ENCODE assay signal across 14 cellular contexts in genomic region chr6:506508-506907, GRCh38.
DNase-seq lines count a peak whose midpoint lies in the region; ATAC-seq and TF ChIP-seq lines count a peak whose summit lies in the region.
"Had no signal": no experiment of that assay in that cellular context is flagged by ENCODE, and none has a peak within 500 bp of the region (broad histone marks: within the 10 kb centered on the region; RNA-seq: fewer than 3 reads in every experiment).

No MANE protein-coding gene starts in this region.

- POLR2A ChIA-PET in A673 (lab: Charles Lee; ENCODE audit: low non-redundant PET): no interaction called here
- POLR2A ChIA-PET in PC-9 (lab: Charles Lee; ENCODE audit: unreplicated experiment): no interaction called here

- no peak for TF ChIP-seq CTCF in A673 (conservative IDR thresholded peaks at IDR 0.05; ENCODE audit: low read depth, low read length)
- TF ChIP-seq CTCF in PC-9 (conservative IDR thresholded peaks at IDR 0.05): no peak

- H3K4me3 ChIP-seq in A673 (ENCODE audit: low read depth, low read length, poor library complexity, severe bottlenecking) (no peak overlapping the region), PC-9 (no peak overlapping the region)
- H3K4me3 ChIP-seq: heart right ventricle, Peyer's patch had no signal

- ATAC-seq in GM18502 (IDR thresholded peaks at IDR 0.05; ENCODE audit: poor library complexity, unreplicated experiment) (peak; percentile 46), HG03354 (IDR thresholded peaks at IDR 0.05; ENCODE audit: poor library complexity, severe bottlenecking, unreplicated experiment) (no peak), HG02763 (IDR thresholded peaks at IDR 0.05; ENCODE audit: unreplicated experiment) (no peak)
- ATAC-seq in activated T-cell treated with anti-CD3 and anti-CD28 coated beads, Interleukin-2, amount 50 U/mL, for 4 hours: peak; percentile 57 to 63
- ATAC-seq: heart right ventricle had no signal

- H3K4me3 Mint-ChIP-seq in activated T-cell treated with anti-CD3 and anti-CD28 coated beads, Interleukin-2, amount 50 U/mL, for 4 hours: peak overlapping the region; percentile 62
- H3K4me3 Mint-ChIP-seq: nephron had no signal

- H3K9me2 ChIP-seq in PC-9 (ENCODE audit: insufficient read depth): no peaks in the 10 kb centered on the region

- H3K4me1 ChIP-seq in A673 (ENCODE audit: insufficient read depth, low read length, poor library complexity, severe bottlenecking) (peaks cover 7% of the 10 kb centered on the region), PC-9 (replicated peaks; ENCODE audit: insufficient read depth) (no peaks in the 10 kb centered on the region)

- no peaks in the 10 kb centered on the region for H3K27me3 Mint-ChIP-seq in activated T-cell treated with anti-CD3 and anti-CD28 coated beads, Interleukin-2, amount 50 U/mL, for 4 hours (ENCODE audit: low read depth)

- H3K4me1 Mint-ChIP-seq in activated T-cell treated with anti-CD3 and anti-CD28 coated beads, Interleukin-2, amount 50 U/mL, for 4 hours (ENCODE audit: low read depth): peaks cover 98% of the 10 kb centered on the region

- no peak overlapping the region for H3K4me2 ChIP-seq in PC-9

- intact Hi-C loops in A673 (cut with micrococcal nuclease; ENCODE audit: unreplicated experiment): no loop called here
- intact Hi-C loops in PC-9 (cut with micrococcal nuclease; ENCODE audit: unreplicated experiment): no loop called here

- no peak overlapping the region for H3K27ac ChIP-seq in A673 (ENCODE audit: low read depth, low read length, poor library complexity, severe bottlenecking)
- H3K27ac ChIP-seq in PC-9: no peak overlapping the region
- H3K27ac ChIP-seq: heart right ventricle, Peyer's patch had no signal

- no peaks in the 10 kb centered on the region for H3F3A ChIP-seq in PC-9 (ENCODE audit: insufficient read depth, low read depth)

- DNase-seq in A673 (ENCODE audit: low spot score): peak; percentile 8
- DNase-seq in activated T-cell treated with anti-CD3 and anti-CD28 coated beads, Interleukin-2, amount 50 U/mL, for 4 hours: peak; percentile 58
- DNase-seq in stimulated activated CD4-positive, alpha-beta T cell treated with anti-CD3 and anti-CD28 coated beads, Interleukin-15, amount 100 ng/mL, for 24 hours: peak; percentile 77
- DNase-seq in PC-9: no peak
- no peak for DNase-seq in central memory CD4-positive, alpha-beta T cell
- DNase-seq: EL, heart right ventricle, NCI-H1092, NCI-H510A, Peyer's patch had no signal

- no peaks in the 10 kb centered on the region for H3K79me2 ChIP-seq in PC-9 (ENCODE audit: low read depth)

- no peaks in the 10 kb centered on the region for H4K20me1 ChIP-seq in PC-9 (ENCODE audit: insufficient read depth)

- no peaks in the 10 kb centered on the region for H3K36me3 ChIP-seq in A673 (ENCODE audit: insufficient read depth, low read length, poor library complexity, severe bottlenecking)
- H3K36me3 ChIP-seq in PC-9 (ENCODE audit: low read depth): no peaks in the 10 kb centered on the region
- H3K36me3 ChIP-seq: Peyer's patch had no signal

- no peak overlapping the region for H2AFZ ChIP-seq in PC-9

- no peaks in the 10 kb centered on the region for H3K9me3 ChIP-seq in A673 (ENCODE audit: low read depth, low read length, poor library complexity, severe bottlenecking)
- no peaks in the 10 kb centered on the region for H3K9me3 ChIP-seq in PC-9 (ENCODE audit: insufficient read depth, low read depth)
- H3K9me3 ChIP-seq: heart right ventricle, Peyer's patch had no signal

- BruUV-seq in A673 (replicated peaks; lab: Mats Ljungman, UMichigan) (no TSS peak), PC-9 (replicated peaks; lab: Mats Ljungman, UMichigan) (no TSS peak)

- no peaks in the 10 kb centered on the region for H3K9me3 Mint-ChIP-seq in activated T-cell treated with anti-CD3 and anti-CD28 coated beads, Interleukin-2, amount 50 U/mL, for 4 hours
- H3K9me3 Mint-ChIP-seq: nephron had no signal

- no peaks in the 10 kb centered on the region for H3K27me3 ChIP-seq in A673 (replicated peaks; ENCODE audit: insufficient read depth, low read depth, low read length, poor library complexity)
- no peaks in the 10 kb centered on the region for H3K27me3 ChIP-seq in PC-9 (ENCODE audit: insufficient read depth, low read depth)
- H3K27me3 ChIP-seq: heart right ventricle, Peyer's patch had no signal

- peaks cover 12% of the 10 kb centered on the region for H3K36me3 Mint-ChIP-seq in activated T-cell treated with anti-CD3 and anti-CD28 coated beads, Interleukin-2, amount 50 U/mL, for 4 hours (ENCODE audit: insufficient read depth)

- CTCF ChIA-PET in A673 (lab: Charles Lee): no interaction called here
- CTCF ChIA-PET in PC-9 (lab: Charles Lee): no interaction called here

Comparison
In these comparisons a context has a peak if more than half of its experiments do, and no peak if none do; other contexts are left out.
1. DNase-seq: peak in A673 (single experiment), activated T-cell treated with anti-CD3 and anti-CD28 coated beads, Interleukin-2, amount 50 U/mL, for 4 hours (single experiment) and stimulated activated CD4-positive, alpha-beta T cell treated with anti-CD3 and anti-CD28 coated beads, Interleukin-15, amount 100 ng/mL, for 24 hours (single experiment); none in PC-9 (0 of 2) and central memory CD4-positive, alpha-beta T cell (single experiment).
2. ATAC-seq: peak in GM18502 (single experiment) and activated T-cell treated with anti-CD3 and anti-CD28 coated beads, Interleukin-2, amount 50 U/mL, for 4 hours (2 of 2); none in HG03354 (single experiment) and HG02763 (single experiment).